In the genomic region with DNA sequence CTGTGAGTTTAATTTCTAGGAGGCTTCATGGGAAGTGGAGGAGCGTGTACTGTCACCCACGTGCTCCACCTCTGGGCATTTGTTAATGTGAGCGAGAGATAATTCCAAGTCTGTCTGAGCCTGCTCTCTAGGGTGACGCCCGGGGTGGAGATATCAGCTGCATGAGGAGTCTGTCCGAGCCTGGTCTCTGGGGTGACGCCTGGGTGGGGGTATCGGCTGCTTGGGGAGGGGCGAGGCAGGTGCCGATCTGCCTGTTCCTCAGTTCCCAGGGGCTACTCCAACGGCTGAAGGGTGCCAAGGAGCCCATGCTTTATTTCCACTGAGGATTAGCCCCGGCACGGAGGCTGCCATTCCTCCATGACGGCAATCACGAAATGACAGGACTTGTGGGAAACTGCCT, we compare ENCODE assay signal across 20 cellular contexts.
"Had no signal": no experiment of that assay in that cellular context is flagged by ENCODE, and none has a peak within 500 bp of the region (broad histone marks: within the 10 kb centered on the region; RNA-seq: fewer than 3 reads in every experiment).

No MANE protein-coding gene starts in this region.

- H3K9me3 ChIP-seq: colonic mucosa, esophagus squamous epithelium, mucosa of descending colon, neutrophil, testis, tibial artery had no signal

- ATAC-seq: left lobe of liver; mucosa of descending colon; natural killer cell treated with Interleukin-12 subunit alpha and Interleukin-12 subunit beta and Interleukin-15 and Interleukin-18, amount 100 ng/mL, for 72 hours; sciatic nerve; stimulated activated memory B cell treated with anti-CD40 and anti-IgM and Interleukin-4, amounts not matched to agents 10 μg/mL and 1 μg/mL and 100 μg/mL, for 72 hours; stimulated activated naive CD8-positive, alpha-beta T cell treated with anti-CD3 and anti-CD28 coated beads, Interleukin-15, Interleukin-2, amounts not matched to agents 100 U/mL and 50 U/mL, for 24 hours had no signal

- H3K36me3 ChIP-seq: colonic mucosa, esophagus squamous epithelium, neutrophil, tibial artery had no signal

- FAIRE-seq: endothelial cell of umbilical vein, frontal cortex, keratinocyte had no signal

- H3K4me1 ChIP-seq: colonic mucosa, parathyroid adenoma, testis, tibial artery had no signal

- H3K9ac ChIP-seq: parathyroid adenoma had no signal

- H3K27me3 ChIP-seq: colonic mucosa, neutrophil, testis had no signal

- DNase-seq: colonic mucosa; effector memory CD4-positive, alpha-beta T cell; esophagus squamous epithelium; mesenchymal stem cell; mucosa of descending colon; naive B cell; stimulated activated CD4-positive, alpha-beta T cell treated with anti-CD3 and anti-CD28 coated beads, Interleukin-4, amount 100 ng/mL, for 4 hours; stimulated activated naive CD8-positive, alpha-beta T cell treated with anti-CD3 and anti-CD28 coated beads, Interleukin-15, Interleukin-2, amounts not matched to agents 100 U/mL and 50 U/mL, for 24 hours; substantia nigra; testis; tibial artery had no signal

- H3K27ac ChIP-seq: colonic mucosa, esophagus squamous epithelium, neutrophil, parathyroid adenoma, testis, tibial artery had no signal

- H3K4me3 ChIP-seq: colonic mucosa, esophagus squamous epithelium, mucosa of descending colon, testis, tibial artery had no signal
